ENCODE assay signal across 11 cellular contexts in the genomic region with DNA sequence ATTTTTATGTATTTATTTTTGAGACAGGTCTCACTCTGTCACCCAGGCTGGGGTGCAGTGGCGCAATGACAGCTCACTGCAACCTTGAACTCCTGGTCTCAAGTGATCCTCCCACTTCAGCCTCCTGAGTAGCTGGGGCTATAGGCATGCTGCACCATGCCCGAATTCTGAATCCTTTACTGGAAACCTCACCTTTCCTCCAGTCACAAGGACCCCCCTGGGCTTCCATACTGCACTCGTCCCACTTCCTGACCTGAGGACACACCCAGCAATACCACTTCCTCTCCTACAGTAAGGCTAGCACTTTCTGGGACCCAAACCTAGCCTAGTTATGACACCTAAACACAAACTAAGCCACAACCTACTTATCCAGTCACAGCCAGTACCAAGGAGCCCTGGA.
DNase-seq lines count a peak whose midpoint lies in the region; ATAC-seq and TF ChIP-seq lines count a peak whose summit lies in the region.
"Had no signal": no experiment of that assay in that cellular context is flagged by ENCODE, and none has a peak within 500 bp of the region (broad histone marks: within the 10 kb centered on the region; RNA-seq: fewer than 3 reads in every experiment).

No MANE protein-coding gene starts in this region.

- intact Hi-C loops in upper lobe of right lung (cut with DNase I), result no loop called here

- H3K4me3 ChIP-seq in upper lobe of right lung (no peak overlapping the region), SJCRH30 (no peak overlapping the region)
- H3K4me3 ChIP-seq: esophagus muscularis mucosa, transverse colon had no signal

- no peak for TF ChIP-seq CTCF in upper lobe of right lung (IDR thresholded peaks at IDR 0.05)

- no peaks in the 10 kb centered on the region for H3K27me3 ChIP-seq in upper lobe of right lung
- H3K27me3 ChIP-seq in SJCRH30, result no peaks in the 10 kb centered on the region
- H3K27me3 ChIP-seq: esophagus muscularis mucosa, transverse colon had no signal

- H3K9me3 ChIP-seq in upper lobe of right lung, result no peaks in the 10 kb centered on the region
- H3K9me3 ChIP-seq in SJCRH30 (replicated peaks), result no peaks in the 10 kb centered on the region
- H3K9me3 ChIP-seq: esophagus muscularis mucosa, transverse colon had no signal

- peak; percentile 75 for ATAC-seq in upper lobe of right lung

- H3K4me1 ChIP-seq in upper lobe of right lung (peaks cover 21% of the 10 kb centered on the region), SJCRH30 (no peaks in the 10 kb centered on the region)

- H3K36me3 ChIP-seq in upper lobe of right lung (no peaks in the 10 kb centered on the region), SJCRH30 (no peaks in the 10 kb centered on the region)
- H3K36me3 ChIP-seq: esophagus muscularis mucosa, transverse colon had no signal

- H3K27ac ChIP-seq in upper lobe of right lung (no peak overlapping the region), SJCRH30 (no peak overlapping the region)
- H3K27ac ChIP-seq: esophagus muscularis mucosa, transverse colon had no signal

- DNase-seq in stimulated activated CD4-positive, alpha-beta T cell treated with anti-CD3 and anti-CD28 coated beads, Interleukin-1b, Interleukin-23, amount 100 ng/mL, for 48 hours, result peak; percentile 6
- DNase-seq in stimulated activated CD4-positive, alpha-beta T cell treated with anti-CD3 and anti-CD28 coated beads, Interleukin-4, amount 100 ng/mL, for 4 hours, result no peak
- DNase-seq in NOMO-1 treated with dmso at 0.1 percent for 144 hours (lab: John Stamatoyannopoulos, UW; ENCODE audit: unreplicated experiment), result peak; percentile 8
- DNase-seq in central memory CD4-positive, alpha-beta T cell, result peak; percentile 26
- DNase-seq in upper lobe of right lung, result no peak
- DNase-seq in anterior cingulate cortex (lab: John Stamatoyannopoulos, UW), result no peak
- DNase-seq in NCI-H345 treated with DMSO at 0.1 percent for 48 hours (lab: John Stamatoyannopoulos, UW; ENCODE audit: unreplicated experiment), result no peak
- no peak for DNase-seq in SJCRH30
- DNase-seq: NCI-H2227 treated with DMSO at 0.1 percent for 48 hours, transverse colon had no signal

Comparison
In these comparisons a context has a peak if more than half of its experiments do, and no peak if none do; other contexts are left out.
1. DNase-seq: peak in stimulated activated CD4-positive, alpha-beta T cell treated with anti-CD3 and anti-CD28 coated beads, Interleukin-1b, Interleukin-23, amount 100 ng/mL, for 48 hours (single experiment), NOMO-1 treated with dmso at 0.1 percent for 144 hours (single experiment) and central memory CD4-positive, alpha-beta T cell (single experiment); none in stimulated activated CD4-positive, alpha-beta T cell treated with anti-CD3 and anti-CD28 coated beads, Interleukin-4, amount 100 ng/mL, for 4 hours (0 of 2), upper lobe of right lung (single experiment), anterior cingulate cortex (0 of 58), NCI-H345 treated with DMSO at 0.1 percent for 48 hours (single experiment) and SJCRH30 (0 of 2).